In genomic region chr3:14481646-14482036, GRCh38 we compare ENCODE assay signal across 1 cellular context.
TF ChIP-seq lines count a peak whose summit lies in the region.

No MANE protein-coding gene starts in this region.

TF ChIP-seq in IMR-90, 13 proteins besides CTCF, POLR2A, EP300 and RAD21:
- TF ChIP-seq MXI1 (IDR thresholded peaks at IDR 0.05; ENCODE audit: borderline replicate concordance, low read depth, low read length) (no peak), RFX5 (IDR thresholded peaks at IDR 0.05; ENCODE audit: low read depth, low read length) (no peak), MAFK (IDR thresholded peaks at IDR 0.05; ENCODE audit: low read depth, low read length) (no peak), SMC3 (IDR thresholded peaks at IDR 0.05; ENCODE audit: low read depth, low read length) (no peak), BHLHE40 (IDR thresholded peaks at IDR 0.05; ENCODE audit: low read depth, low read length) (no peak), MAZ (IDR thresholded peaks at IDR 0.05; ENCODE audit: borderline replicate concordance, low read depth, low read length) (no peak), USF2 (IDR thresholded peaks at IDR 0.05; ENCODE audit: low read depth, low read length) (no peak), RCOR1 (IDR thresholded peaks at IDR 0.05; ENCODE audit: insufficient replicate concordance, low read length) (no peak), CHD1 (IDR thresholded peaks at IDR 0.05; ENCODE audit: low read depth, low read length) (no peak)
TF ChIP-seq in IMR-90: peak in this region for 0.
